ENCODE assay signal across 1 cellular context in the genomic region with DNA sequence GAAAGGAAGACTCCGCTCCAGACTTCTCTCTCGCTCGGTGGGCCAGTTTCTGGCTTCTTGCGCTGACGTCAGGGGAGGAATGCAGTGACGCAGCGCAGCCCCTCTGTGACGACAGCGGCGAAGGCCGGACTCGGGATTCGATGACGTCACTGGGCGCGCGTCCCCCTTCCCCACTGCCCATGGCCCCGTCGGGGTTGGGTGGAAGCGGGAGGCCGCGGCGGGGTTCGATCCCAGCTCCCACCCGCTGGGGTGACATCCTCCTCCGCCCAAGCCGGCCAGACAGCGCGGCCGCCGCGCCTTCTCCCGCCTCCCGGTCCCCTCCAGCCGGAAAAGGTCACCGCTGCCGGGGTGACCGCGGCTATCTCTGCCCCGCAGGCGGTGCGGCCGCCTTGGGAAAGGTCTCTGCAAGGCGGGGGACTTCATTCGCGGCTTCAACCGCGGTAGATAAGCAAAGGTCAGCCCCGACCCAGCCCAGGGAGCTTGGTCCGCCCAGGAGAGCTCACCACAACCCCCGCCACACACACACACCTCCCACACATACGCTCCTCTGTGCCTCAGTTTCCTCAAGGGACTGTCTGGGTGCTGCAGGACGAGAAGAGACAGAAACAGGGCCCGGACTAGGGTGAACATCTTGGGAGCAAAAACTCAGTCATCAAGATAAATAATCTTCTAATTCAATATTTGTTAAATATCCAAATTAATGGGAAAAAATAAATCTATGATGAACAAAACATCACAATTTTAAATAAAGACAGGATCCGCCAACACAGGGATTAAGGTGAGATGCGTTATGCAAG.
TF ChIP-seq lines count a peak whose summit lies in the region.

No MANE protein-coding gene starts in this region.

TF ChIP-seq in A549, 52 proteins besides CTCF, POLR2A, EP300 and RAD21 (continued from another document):
- TF ChIP-seq, protein P1, sequence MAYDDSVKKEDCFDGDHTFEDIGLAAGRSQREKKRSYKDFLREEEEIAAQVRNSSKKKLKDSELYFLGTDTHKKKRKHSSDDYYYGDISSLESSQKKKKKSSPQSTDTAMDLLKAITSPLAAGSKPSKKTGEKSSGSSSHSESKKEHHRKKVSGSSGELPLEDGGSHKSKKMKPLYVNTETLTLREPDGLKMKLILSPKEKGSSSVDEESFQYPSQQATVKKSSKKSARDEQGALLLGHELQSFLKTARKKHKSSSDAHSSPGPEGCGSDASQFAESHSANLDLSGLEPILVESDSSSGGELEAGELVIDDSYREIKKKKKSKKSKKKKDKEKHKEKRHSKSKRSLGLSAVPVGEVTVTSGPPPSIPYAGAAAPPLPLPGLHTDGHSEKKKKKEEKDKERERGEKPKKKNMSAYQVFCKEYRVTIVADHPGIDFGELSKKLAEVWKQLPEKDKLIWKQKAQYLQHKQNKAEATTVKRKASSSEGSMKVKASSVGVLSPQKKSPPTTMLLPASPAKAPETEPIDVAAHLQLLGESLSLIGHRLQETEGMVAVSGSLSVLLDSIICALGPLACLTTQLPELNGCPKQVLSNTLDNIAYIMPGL (CRISPR knock-in tag; IDR thresholded peaks at IDR 0.05; ENCODE audit: borderline replicate concordance), result no peak
- TF ChIP-seq, protein P2, sequence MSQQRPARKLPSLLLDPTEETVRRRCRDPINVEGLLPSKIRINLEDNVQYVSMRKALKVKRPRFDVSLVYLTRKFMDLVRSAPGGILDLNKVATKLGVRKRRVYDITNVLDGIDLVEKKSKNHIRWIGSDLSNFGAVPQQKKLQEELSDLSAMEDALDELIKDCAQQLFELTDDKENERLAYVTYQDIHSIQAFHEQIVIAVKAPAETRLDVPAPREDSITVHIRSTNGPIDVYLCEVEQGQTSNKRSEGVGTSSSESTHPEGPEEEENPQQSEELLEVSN (IDR thresholded peaks at IDR 0.05; ENCODE audit: borderline replicate concordance, low read depth), result peak; percentile 32
- TF ChIP-seq JUN (IDR thresholded peaks at IDR 0.05), result peak in 1 of 2 experiments; percentile 64; a peak in 2 of 5 replicates
- no peak for TF ChIP-seq RFX5 (IDR thresholded peaks at IDR 0.05)
TF ChIP-seq in A549: peak in this region for 6.
